Comparison of ENCODE assay signal across 8 cellular contexts in the genomic region with DNA sequence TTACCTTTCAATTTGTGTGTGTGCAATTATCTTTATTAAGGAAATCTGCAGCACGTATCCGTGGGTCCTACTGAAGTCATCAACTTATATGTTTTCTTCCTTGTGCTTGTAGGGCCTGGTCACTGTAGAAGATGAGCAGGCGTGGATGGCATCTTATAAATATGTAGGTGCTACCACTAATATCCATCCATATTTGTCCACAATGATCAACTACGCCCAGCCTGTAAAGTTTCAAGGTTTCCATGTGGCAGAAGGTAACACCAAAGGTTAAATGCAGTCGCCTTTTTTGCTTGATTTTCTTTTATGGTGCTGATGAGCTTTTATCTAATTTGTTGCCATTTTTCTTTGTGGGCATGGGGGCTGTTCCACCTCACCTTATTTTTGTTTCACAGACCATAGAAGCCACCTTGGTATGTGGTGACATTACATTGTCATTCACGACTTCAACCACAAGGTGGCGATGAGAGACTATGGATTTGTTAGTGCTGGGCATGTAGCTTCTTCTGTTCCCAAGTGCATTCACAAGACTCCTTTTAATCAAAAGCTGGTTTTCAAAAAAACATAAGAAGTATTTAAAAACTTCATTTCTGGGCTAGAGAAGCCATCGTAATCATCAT.
DNase-seq lines count a peak whose midpoint lies in the region; ATAC-seq and TF ChIP-seq lines count a peak whose summit lies in the region.

No MANE protein-coding gene starts in this region.

- no peaks in the 10 kb centered on the region for H3K36me3 ChIP-seq in OCI-LY1 (ENCODE audit: insufficient read depth, low read length)
- H3K36me3 ChIP-seq in heart left ventricle: peaks cover 0 to 96% (median 31%) of the 10 kb centered on the region in 9 donors

- intact Hi-C loops in heart left ventricle (cut with DNase I): loop anchor here in 9 of 10 donors (1.0 to 5.0 kb wide), 4 partner anchors 201 to 509 kb away; no protein-coding TSS in a partner anchor

- H3K27ac ChIP-seq in OCI-LY1 (ENCODE audit: low read depth, low read length, poor library complexity, severe bottlenecking) (no peak overlapping the region), heart left ventricle (no peak overlapping the region)

- peak; percentile 73 for ATAC-seq in GM19463 (IDR thresholded peaks at IDR 0.05; ENCODE audit: unreplicated experiment)
- ATAC-seq in activated naive CD4-positive, alpha-beta T cell treated with anti-CD3 and anti-CD28 coated beads, Interleukin-2, amount 50 U/mL, for 72 hours: peak; percentile 45 to 66
- peak in 3 of 4 donors; percentile 81 to 82 (median 81) for ATAC-seq in heart left ventricle
- ATAC-seq in GM21737 (IDR thresholded peaks at IDR 0.05; ENCODE audit: unreplicated experiment): no peak

- no peak overlapping the region for H3K4me2 ChIP-seq in OCI-LY1 (ENCODE audit: low read length)

- no peaks in the 10 kb centered on the region for H4K20me1 ChIP-seq in OCI-LY1 (ENCODE audit: insufficient read depth, low read length)

- H3K9me3 ChIP-seq in OCI-LY1 (ENCODE audit: low read length) (no peaks in the 10 kb centered on the region), heart left ventricle (no peaks in the 10 kb centered on the region)

- TF ChIP-seq CTCF in OCI-LY1 (IDR thresholded peaks at IDR 0.05; ENCODE audit: low read length) (peak; percentile 77), heart left ventricle (IDR thresholded peaks at IDR 0.05) (peak; percentile 70 to 90 (median 84))

- no peak overlapping the region for H3K4me3 ChIP-seq in OCI-LY1 (ENCODE audit: low read depth, low read length, poor library complexity, severe bottlenecking)
- H3K4me3 ChIP-seq in heart left ventricle: no peak overlapping the region

- no peaks in the 10 kb centered on the region for H3K36me3 Mint-ChIP-seq in activated naive CD4-positive, alpha-beta T cell treated with anti-CD3 and anti-CD28 coated beads, Interleukin-2, amount 50 U/mL, for 72 hours

- H3K9me3 Mint-ChIP-seq in activated naive CD4-positive, alpha-beta T cell treated with anti-CD3 and anti-CD28 coated beads, Interleukin-2, amount 50 U/mL, for 72 hours: no peaks in the 10 kb centered on the region

- H3K9me2 ChIP-seq in OCI-LY1 (ENCODE audit: low read depth, low read length): no peaks in the 10 kb centered on the region

- no peaks in the 10 kb centered on the region for H3K27me3 ChIP-seq in OCI-LY1 (ENCODE audit: insufficient read depth, low read length)
- H3K27me3 ChIP-seq in heart left ventricle: no peaks in the 10 kb centered on the region

- H3K4me1 ChIP-seq in OCI-LY1 (ENCODE audit: insufficient read depth, low read length, severe bottlenecking) (no peaks in the 10 kb centered on the region), heart left ventricle (peaks cover 0 to 7% (median 0%) of the 10 kb centered on the region in 12 donors)

- no peak overlapping the region for H2AFZ ChIP-seq in OCI-LY1 (ENCODE audit: low read length)

- WGBS in heart left ventricle, 4 donors: 47 to 48% (median 48%) methylated on average over 8 of the region's 8 CpGs

- H3F3A ChIP-seq in OCI-LY1 (ENCODE audit: insufficient read depth, low read length): no peaks in the 10 kb centered on the region

- H3K27ac Mint-ChIP-seq in activated naive CD4-positive, alpha-beta T cell treated with anti-CD3 and anti-CD28 coated beads, Interleukin-2, amount 50 U/mL, for 72 hours: no peak overlapping the region

- no peak for TF ChIP-seq POLR2A in heart left ventricle (IDR thresholded peaks at IDR 0.05)

- no peak overlapping the region for H3K9ac ChIP-seq in OCI-LY1 (ENCODE audit: low read length)

- DNase-seq in DMS79 (lab: John Stamatoyannopoulos, UW) (peak; percentile 24), HS-5 (ENCODE audit: low read depth) (peak; percentile 53), heart left ventricle (peak in 3 of 5 donors; percentile 32 to 47 (median 33)), renal cortical epithelial cell (ENCODE audit: low read depth) (peak; percentile 76)
- DNase-seq in activated naive CD4-positive, alpha-beta T cell treated with anti-CD3 and anti-CD28 coated beads, Interleukin-2, amount 50 U/mL, for 72 hours (ENCODE audit: low spot score in 2 of 2): peak in 1 of 2 donors; percentile 60

- no peaks in the 10 kb centered on the region for H3K79me2 ChIP-seq in OCI-LY1 (ENCODE audit: insufficient read depth, low read length)
